Comparison of ENCODE assay signal across 5 cellular contexts in genomic region chr1:1454286-1455056, GRCh38. TPM values are rescaled to one million over a fixed set of nuclear protein-coding genes. Genes with fewer than 3 reads are reported as not detected.
"Had no signal": no experiment of that assay in that cellular context is flagged by ENCODE, and none has a peak within 500 bp of the region (broad histone marks: within the 10 kb centered on the region; RNA-seq: fewer than 3 reads in every experiment).

No MANE protein-coding gene starts in this region.

RNA-seq across cellular contexts. Expression of gene ATAD3C, which starts 5.0 kb away (rescaled TPM):
- total RNA-seq: RPMI7951, SJSA1 had no signal

RNA-seq across cellular contexts. Expression of gene VWA1, which starts 19.0 kb away (rescaled TPM):
- total RNA-seq: OCI-LY7 had no signal

RNA-seq across cellular contexts. Expression of gene ANKRD65, which starts 33.4 kb away (rescaled TPM):
- total RNA-seq: OCI-LY7; RPMI7951; SJSA1; SK-MEL-5; T-helper 1 cell treated with Interleukin-12 subunit alpha and Interleukin-12 subunit beta and Interleukin-4 antibody, amounts not matched to agents 30 ng/mL and 1 ng/mL, for 36 hours had no signal
